Comparison of ENCODE assay signal across 3 cellular contexts in the genomic region with DNA sequence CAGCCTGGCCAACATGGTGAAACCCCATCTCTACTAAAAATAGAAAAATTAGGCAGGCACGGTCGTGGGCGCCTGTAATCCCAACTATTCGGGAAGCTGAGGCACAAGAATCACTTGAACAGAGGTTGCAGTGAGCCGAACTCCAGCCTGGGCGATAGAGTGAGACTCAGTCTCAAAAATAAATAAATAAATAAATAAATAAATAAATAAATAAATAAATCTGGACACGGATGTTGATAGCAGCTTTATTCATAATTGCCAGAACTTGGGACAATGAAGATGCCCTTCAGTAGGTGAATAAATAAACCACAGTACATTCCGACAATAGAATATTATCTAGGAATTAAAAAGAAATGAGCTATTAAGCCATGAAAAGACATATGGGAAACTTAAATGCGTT.
A peak's percentile ranks its signal among the peaks of the same experiment; 100 is the strongest.
TF ChIP-seq lines count a peak whose summit lies in the region.

No MANE protein-coding gene starts in this region.

TF ChIP-seq in A549, 52 proteins besides CTCF, POLR2A, EP300 and RAD21:
- TF ChIP-seq PHF8 (IDR thresholded peaks at IDR 0.05; ENCODE audit: borderline replicate concordance, low read depth), result no peak
- TF ChIP-seq RNF2 (IDR thresholded peaks at IDR 0.05; ENCODE audit: borderline replicate concordance, low read depth), result no peak
- TF ChIP-seq ZC3H11A (IDR thresholded peaks at IDR 0.05), result peak; percentile 21; the same call in 1 of the 2 replicates
- TF ChIP-seq RFX5 (IDR thresholded peaks at IDR 0.05), result no peak

TF ChIP-seq in HEK293, 187 proteins besides CTCF, POLR2A, EP300 and RAD21:
- peak; percentile 41; the same call in 1 of the 2 replicates for TF ChIP-seq ZXDB (tag by site-specific recombination; IDR thresholded peaks at IDR 0.05)
- TF ChIP-seq ZNF510 (tag by site-specific recombination; IDR thresholded peaks at IDR 0.05; ENCODE audit: insufficient replicate concordance), result peak; percentile 42
- TF ChIP-seq ZNF555 (tag by site-specific recombination; conservative IDR thresholded peaks at IDR 0.05), result peak; percentile 71
- TF ChIP-seq, protein P1, sequence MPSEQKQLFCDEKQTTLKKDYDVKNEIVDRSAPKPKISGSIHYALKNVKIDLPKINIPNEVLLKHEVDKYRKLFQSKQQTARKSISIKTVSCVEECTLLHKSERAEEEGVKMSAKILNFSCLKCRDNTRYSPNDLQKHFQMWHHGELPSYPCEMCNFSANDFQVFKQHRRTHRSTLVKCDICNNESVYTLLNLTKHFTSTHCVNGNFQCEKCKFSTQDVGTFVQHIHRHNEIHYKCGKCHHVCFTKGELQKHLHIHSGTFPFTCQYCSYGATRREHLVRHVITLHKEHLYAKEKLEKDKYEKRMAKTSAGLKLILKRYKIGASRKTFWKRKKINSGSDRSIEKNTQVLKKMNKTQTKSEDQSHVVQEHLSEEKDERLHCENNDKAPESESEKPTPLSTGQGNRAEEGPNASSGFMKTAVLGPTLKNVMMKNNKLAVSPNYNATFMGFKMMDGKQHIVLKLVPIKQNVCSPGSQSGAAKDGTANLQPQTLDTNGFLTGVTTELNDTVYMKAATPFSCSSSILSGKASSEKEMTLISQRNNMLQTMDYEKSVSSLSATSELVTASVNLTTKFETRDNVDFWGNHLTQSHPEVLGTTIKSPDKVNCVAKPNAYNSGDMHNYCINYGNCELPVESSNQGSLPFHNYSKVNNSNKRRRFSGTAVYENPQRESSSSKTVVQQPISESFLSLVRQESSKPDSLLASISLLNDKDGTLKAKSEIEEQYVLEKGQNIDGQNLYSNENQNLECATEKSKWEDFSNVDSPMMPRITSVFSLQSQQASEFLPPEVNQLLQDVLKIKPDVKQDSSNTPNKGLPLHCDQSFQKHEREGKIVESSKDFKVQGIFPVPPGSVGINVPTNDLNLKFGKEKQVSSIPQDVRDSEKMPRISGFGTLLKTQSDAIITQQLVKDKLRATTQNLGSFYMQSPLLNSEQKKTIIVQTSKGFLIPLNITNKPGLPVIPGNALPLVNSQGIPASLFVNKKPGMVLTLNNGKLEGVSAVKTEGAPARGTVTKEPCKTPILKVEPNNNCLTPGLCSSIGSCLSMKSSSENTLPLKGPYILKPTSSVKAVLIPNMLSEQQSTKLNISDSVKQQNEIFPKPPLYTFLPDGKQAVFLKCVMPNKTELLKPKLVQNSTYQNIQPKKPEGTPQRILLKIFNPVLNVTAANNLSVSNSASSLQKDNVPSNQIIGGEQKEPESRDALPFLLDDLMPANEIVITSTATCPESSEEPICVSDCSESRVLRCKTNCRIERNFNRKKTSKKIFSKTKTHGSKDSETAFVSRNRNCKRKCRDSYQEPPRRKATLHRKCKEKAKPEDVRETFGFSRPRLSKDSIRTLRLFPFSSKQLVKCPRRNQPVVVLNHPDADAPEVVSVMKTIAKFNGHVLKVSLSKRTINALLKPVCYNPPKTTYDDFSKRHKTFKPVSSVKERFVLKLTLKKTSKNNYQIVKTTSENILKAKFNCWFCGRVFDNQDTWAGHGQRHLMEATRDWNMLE (tag by site-specific recombination; conservative IDR thresholded peaks at IDR 0.05; ENCODE audit: low read depth), result peak; percentile 81
- TF ChIP-seq ZNF560 (tag by site-specific recombination; IDR thresholded peaks at IDR 0.05; ENCODE audit: borderline replicate concordance), result 0 out of 2 replicates have a peak, but pooled peaks have one; percentile 30
- TF ChIP-seq ZNF558 (tag by site-specific recombination; IDR thresholded peaks at IDR 0.05), result 0 out of 2 replicates have a peak, but pooled peaks have one; percentile 35
- peak; percentile 70 for TF ChIP-seq ZNF623 (tag by site-specific recombination; IDR thresholded peaks at IDR 0.05)
- peak; percentile 89 for TF ChIP-seq ZNF394 (tag by site-specific recombination; IDR thresholded peaks at IDR 0.05; ENCODE audit: borderline replicate concordance)
- peak; percentile 55; the same call in 1 of the 2 replicates for TF ChIP-seq ZNF202 (tag by site-specific recombination; IDR thresholded peaks at IDR 0.05; ENCODE audit: borderline replicate concordance)
- TF ChIP-seq ZNF146 (tag by site-specific recombination; IDR thresholded peaks at IDR 0.05), result no peak
- peak; percentile 28; the same call in 1 of the 2 replicates for TF ChIP-seq ZNF341 (tag by site-specific recombination; IDR thresholded peaks at IDR 0.05; ENCODE audit: low read depth)
- 0 out of 2 replicates have a peak, but pooled peaks have one; percentile 17 for TF ChIP-seq GFI1B (tag by site-specific recombination; IDR thresholded peaks at IDR 0.05)
- 0 out of 2 replicates have a peak, but pooled peaks have one; percentile 29 for TF ChIP-seq REST (tag by site-specific recombination; IDR thresholded peaks at IDR 0.05)
- peak; percentile 84 for TF ChIP-seq ZNF426 (tag by site-specific recombination; IDR thresholded peaks at IDR 0.05)
- TF ChIP-seq ZBTB21 (tag by site-specific recombination; IDR thresholded peaks at IDR 0.05), result 0 out of 2 replicates have a peak, but pooled peaks have one; percentile 43
- peak; percentile 46; the same call in 1 of the 2 replicates for TF ChIP-seq ZNF140 (tag by site-specific recombination; IDR thresholded peaks at IDR 0.05)
- TF ChIP-seq ZNF433 (tag by site-specific recombination; IDR thresholded peaks at IDR 0.05; ENCODE audit: low read depth), result peak; percentile 37; the same call in 1 of the 2 replicates
- no peak for TF ChIP-seq OSR2 (tag by site-specific recombination; IDR thresholded peaks at IDR 0.05)
- peak; percentile 49; the same call in 1 of the 2 replicates for TF ChIP-seq ZBTB8A (tag by site-specific recombination; IDR thresholded peaks at IDR 0.05)
- no peak for TF ChIP-seq YY2 (tag by site-specific recombination; IDR thresholded peaks at IDR 0.05)
- no peak for TF ChIP-seq ZNF311 (tag by site-specific recombination; IDR thresholded peaks at IDR 0.05; ENCODE audit: borderline replicate concordance)
TF ChIP-seq in HEK293: peak in this region for 17.

TF ChIP-seq in IMR-90, 13 proteins besides CTCF, POLR2A, EP300 and RAD21:
- TF ChIP-seq MAZ (IDR thresholded peaks at IDR 0.05; ENCODE audit: borderline replicate concordance, low read depth, low read length), result no peak
- TF ChIP-seq, protein P2, sequence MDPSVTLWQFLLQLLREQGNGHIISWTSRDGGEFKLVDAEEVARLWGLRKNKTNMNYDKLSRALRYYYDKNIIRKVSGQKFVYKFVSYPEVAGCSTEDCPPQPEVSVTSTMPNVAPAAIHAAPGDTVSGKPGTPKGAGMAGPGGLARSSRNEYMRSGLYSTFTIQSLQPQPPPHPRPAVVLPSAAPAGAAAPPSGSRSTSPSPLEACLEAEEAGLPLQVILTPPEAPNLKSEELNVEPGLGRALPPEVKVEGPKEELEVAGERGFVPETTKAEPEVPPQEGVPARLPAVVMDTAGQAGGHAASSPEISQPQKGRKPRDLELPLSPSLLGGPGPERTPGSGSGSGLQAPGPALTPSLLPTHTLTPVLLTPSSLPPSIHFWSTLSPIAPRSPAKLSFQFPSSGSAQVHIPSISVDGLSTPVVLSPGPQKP (IDR thresholded peaks at IDR 0.05; ENCODE audit: borderline replicate concordance, low read depth, low read length), result no peak
